ENCODE assay signal across 10 cellular contexts in the genomic region with DNA sequence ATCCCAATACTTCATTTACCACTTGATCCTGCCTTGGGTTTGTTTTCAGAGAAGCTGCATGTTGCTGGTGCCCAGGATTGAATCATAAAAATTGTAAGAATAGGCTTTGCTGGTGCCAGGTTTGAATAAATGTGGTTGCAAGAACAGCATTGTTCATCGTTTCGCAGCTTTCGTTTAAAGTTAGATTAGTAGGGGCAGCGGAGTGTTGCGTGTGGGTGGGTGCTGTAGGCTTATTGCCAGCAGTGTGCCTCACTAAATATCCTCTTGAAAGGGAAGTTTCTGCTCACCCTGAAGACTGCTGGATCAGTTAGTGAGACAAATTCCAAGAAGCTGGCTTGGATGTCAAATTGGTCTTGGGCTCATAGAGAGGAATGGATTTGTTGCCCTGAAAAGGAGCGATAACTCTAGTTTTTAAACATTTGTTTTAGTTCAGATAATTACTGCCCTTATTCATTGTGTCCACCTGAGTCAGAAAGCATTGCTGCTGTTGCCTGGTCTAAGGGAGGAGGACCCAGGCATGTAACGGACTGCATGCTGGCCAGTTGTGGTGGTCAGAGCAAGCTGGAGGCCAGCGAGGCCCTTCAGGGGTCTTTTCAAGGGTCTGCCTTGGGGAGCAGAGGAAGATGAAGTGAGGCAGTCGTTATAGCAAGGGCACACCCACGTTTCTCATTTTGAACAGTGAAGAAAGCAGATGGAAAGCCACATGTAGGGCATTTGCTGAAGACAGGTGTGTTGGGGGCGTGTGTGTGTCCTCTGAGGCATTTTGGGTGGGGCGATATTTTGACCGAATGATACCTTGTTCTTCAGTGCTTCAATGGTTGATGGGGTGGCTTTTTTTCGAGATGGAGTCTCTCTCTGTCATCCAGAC.
DNase-seq lines count a peak whose midpoint lies in the region; ATAC-seq and TF ChIP-seq lines count a peak whose summit lies in the region.
"Had no signal": no experiment of that assay in that cellular context is flagged by ENCODE, and none has a peak within 500 bp of the region (broad histone marks: within the 10 kb centered on the region; RNA-seq: fewer than 3 reads in every experiment).

No MANE protein-coding gene starts in this region.

- TF ChIP-seq CTCF in 22Rv1 (IDR thresholded peaks at IDR 0.05), result no peak
- no peak for TF ChIP-seq CTCF in GM13976 (IDR thresholded peaks at IDR 0.05; ENCODE audit: borderline replicate concordance, control extremely low read depth, extremely low read depth, insufficient read depth, missing control alignments)

- H3K27me3 Mint-ChIP-seq in activated naive CD4-positive, alpha-beta T cell treated with anti-CD3 and anti-CD28 coated beads, Interleukin-2, amount 50 U/mL, for 24 hours, result no peaks in the 10 kb centered on the region

- 0 out of 2 replicates have a peak overlapping the region, but pooled peaks have one; percentile 15 for H3K27ac ChIP-seq in 22Rv1
- H3K27ac ChIP-seq: SJSA1 had no signal

- H3K4me1 Mint-ChIP-seq in activated naive CD4-positive, alpha-beta T cell treated with anti-CD3 and anti-CD28 coated beads, Interleukin-2, amount 50 U/mL, for 24 hours, result peaks cover 47% of the 10 kb centered on the region

- H3K27ac Mint-ChIP-seq in activated naive CD4-positive, alpha-beta T cell treated with anti-CD3 and anti-CD28 coated beads, Interleukin-2, amount 50 U/mL, for 24 hours, result peak overlapping the region; percentile 83

- in situ Hi-C loops in GM13976 (cut with MboI; ENCODE audit: low sequenced_read_pairs, unreplicated experiment), result no loop called here

- peak overlapping the region; percentile 72 for H3K4me3 Mint-ChIP-seq in activated naive CD4-positive, alpha-beta T cell treated with anti-CD3 and anti-CD28 coated beads, Interleukin-2, amount 50 U/mL, for 24 hours

- no peak for ATAC-seq in GM21723 (IDR thresholded peaks at IDR 0.05; ENCODE audit: unreplicated experiment)
- ATAC-seq in GM18498 (IDR thresholded peaks at IDR 0.05; ENCODE audit: unreplicated experiment), result no peak
- ATAC-seq in GM19455 (IDR thresholded peaks at IDR 0.05; ENCODE audit: unreplicated experiment), result no peak

- DNase-seq in GM13976 (ENCODE audit: low spot score) (peak; percentile 38), kidney tubule cell (ENCODE audit: low spot score) (peak; percentile 57), AG08396 (ENCODE audit: low spot score) (no peak)
- DNase-seq: activated gamma-delta T cell had no signal

- no peaks in the 10 kb centered on the region for H3K9me3 Mint-ChIP-seq in activated naive CD4-positive, alpha-beta T cell treated with anti-CD3 and anti-CD28 coated beads, Interleukin-2, amount 50 U/mL, for 24 hours

- H3K36me3 Mint-ChIP-seq in activated naive CD4-positive, alpha-beta T cell treated with anti-CD3 and anti-CD28 coated beads, Interleukin-2, amount 50 U/mL, for 24 hours, result peaks cover 6% of the 10 kb centered on the region
